In genomic region chr4:15805583-15806517, GRCh38 we compare ENCODE assay signal across 8 cellular contexts. TPM values are rescaled to one million over a fixed set of nuclear protein-coding genes. Genes with fewer than 3 reads are reported as not detected.
A peak's percentile ranks its signal among the peaks of the same experiment; 100 is the strongest.
DNase-seq lines count a peak whose midpoint lies in the region; ATAC-seq lines count a peak whose summit lies in the region.

No MANE protein-coding gene starts in this region.

- H3K79me2 ChIP-seq in Karpas-422 (ENCODE audit: low read length) = no peaks in the 10 kb centered on the region

- no peak overlapping the region for H2AFZ ChIP-seq in Karpas-422 (ENCODE audit: low read length)

- peak; percentile 53 for ATAC-seq in GM21526 (IDR thresholded peaks at IDR 0.05; ENCODE audit: low FRiP score, unreplicated experiment)

- H3K36me3 ChIP-seq in Karpas-422 (ENCODE audit: insufficient read depth, low read length) = no peaks in the 10 kb centered on the region

- H4K20me1 ChIP-seq in Karpas-422 (ENCODE audit: insufficient read depth, low read depth, low read length) = no peaks in the 10 kb centered on the region

- H3K4me1 ChIP-seq in Karpas-422 (ENCODE audit: low read length) = peaks cover 21% of the 10 kb centered on the region

- DNase-seq in NCI-H2171 treated with DMSO at 0.1 percent for 48 hours (lab: John Stamatoyannopoulos, UW) (peak; percentile 15), NCI-H2171 (lab: John Stamatoyannopoulos, UW) (no peak), Karpas-422 (peak; percentile 84), RKO (ENCODE audit: low spot score) (peak; percentile 70), brain pericyte (ENCODE audit: low read depth, low spot score) (peak; percentile 44), iris pigment epithelial cell (ENCODE audit: low read depth) (peak; percentile 70)
- peak; percentile 4 for DNase-seq in stimulated activated CD8-positive, alpha-beta memory T cell treated with anti-CD3 and anti-CD28 coated beads, Interleukin-15, amount 100 ng/mL, for 1 hour (ENCODE audit: low read depth)

- no peak overlapping the region for H3K4me2 ChIP-seq in Karpas-422 (ENCODE audit: low read depth, low read length, poor library complexity, severe bottlenecking)

- H3K4me3 ChIP-seq in Karpas-422 (ENCODE audit: low read length) = no peak overlapping the region

- no peak overlapping the region for H3K27ac ChIP-seq in Karpas-422 (ENCODE audit: low read length)

- no peaks in the 10 kb centered on the region for H3K27me3 ChIP-seq in Karpas-422 (ENCODE audit: low read length)

- H3K9me2 ChIP-seq in Karpas-422 (replicated peaks; ENCODE audit: insufficient read depth, low read length) = no peaks in the 10 kb centered on the region

- H3K9ac ChIP-seq in Karpas-422 (ENCODE audit: low read length) = no peak overlapping the region

- H3K9me3 ChIP-seq in Karpas-422 (ENCODE audit: low read length) = no peaks in the 10 kb centered on the region

RNA-seq across cellular contexts. Expression of gene CD38, which starts 27.7 kb away (rescaled TPM):
- 3.6 and 12.1 TPM in 2 replicates for total RNA-seq in Karpas-422 (2014; rRNA removed; shearing (Covaris generic); ENCODE audit: low replicate concordance)
